ENCODE assay signal across 16 cellular contexts in the genomic region with DNA sequence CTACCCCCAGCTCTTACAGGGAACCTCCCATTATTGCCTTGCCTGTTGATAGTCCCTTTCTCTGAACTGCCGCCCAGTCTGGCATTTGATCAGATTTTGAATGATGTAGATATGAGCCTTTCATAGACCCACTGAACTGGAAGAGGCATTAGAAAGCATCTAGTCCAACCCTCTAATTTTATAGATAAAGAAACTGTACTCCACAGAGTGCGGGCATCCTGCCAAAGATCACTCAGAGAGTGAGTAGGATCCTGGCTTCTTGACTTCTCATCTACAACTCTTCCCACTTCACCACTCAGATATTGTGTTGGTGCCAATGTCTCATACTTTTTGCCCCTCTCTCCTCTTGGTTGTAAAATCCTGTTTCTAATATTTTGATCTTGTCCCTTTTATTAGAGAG.
A peak's percentile ranks its signal among the peaks of the same experiment; 100 is the strongest.
DNase-seq lines count a peak whose midpoint lies in the region; ATAC-seq, FAIRE-seq and TF ChIP-seq lines count a peak whose summit lies in the region.
"Had no signal": no experiment of that assay in that cellular context is flagged by ENCODE, and none has a peak within 500 bp of the region (broad histone marks: within the 10 kb centered on the region; RNA-seq: fewer than 3 reads in every experiment).

No MANE protein-coding gene starts in this region.

- no peak overlapping the region for H3K27ac ChIP-seq in astrocyte (ENCODE audit: low read depth, low read length)
- H3K27ac ChIP-seq in RWPE1: no peak overlapping the region
- H3K27ac ChIP-seq: BLaER1, right lobe of liver had no signal

- FAIRE-seq in astrocyte (lab: Jason Lieb, UNC): no peak

- H3K9me3 Mint-ChIP-seq in astrocyte (ENCODE audit: unreplicated experiment): no peaks in the 10 kb centered on the region
- peaks cover 11% of the 10 kb centered on the region for H3K9me3 Mint-ChIP-seq in mesothelial cell of epicardium

- H3K36me3 ChIP-seq in astrocyte (ENCODE audit: insufficient read depth, low read length): no peaks in the 10 kb centered on the region
- H3K36me3 ChIP-seq: BLaER1, HAP-1, right lobe of liver had no signal

- no peak overlapping the region for H3K4me2 ChIP-seq in astrocyte (ENCODE audit: low read length)
- H3K4me2 ChIP-seq: BLaER1 had no signal

- H3K27ac Mint-ChIP-seq in astrocyte (ENCODE audit: unreplicated experiment) (no peak overlapping the region), mesothelial cell of epicardium (peak overlapping the region; percentile 51)
- H3K27ac Mint-ChIP-seq: activated T-cell treated with anti-CD3 and anti-CD28 coated beads, Interleukin-2, amount 50 U/mL, for 24 hours had no signal

- no peaks in the 10 kb centered on the region for H4K20me1 ChIP-seq in astrocyte (ENCODE audit: insufficient read depth, low read length)
- H4K20me1 ChIP-seq: BLaER1 had no signal

- H3K4me1 Mint-ChIP-seq in astrocyte (ENCODE audit: low read depth, unreplicated experiment) (peaks cover 18% of the 10 kb centered on the region), mesothelial cell of epicardium (peaks cover 26% of the 10 kb centered on the region)

- no peak overlapping the region for H3K4me3 Mint-ChIP-seq in astrocyte (ENCODE audit: unreplicated experiment)
- no peak overlapping the region for H3K4me3 Mint-ChIP-seq in mesothelial cell of epicardium
- H3K4me3 Mint-ChIP-seq: activated T-cell treated with anti-CD3 and anti-CD28 coated beads, Interleukin-2, amount 50 U/mL, for 24 hours had no signal

- no peak for TF ChIP-seq CTCF in astrocyte (IDR thresholded peaks at IDR 0.05; ENCODE audit: insufficient read depth, low read depth, low read length)
- no peak for TF ChIP-seq CTCF in mesothelial cell of epicardium (IDR thresholded peaks at IDR 0.05; ENCODE audit: unreplicated experiment)
- TF ChIP-seq CTCF in RWPE1 (conservative IDR thresholded peaks at IDR 0.05; ENCODE audit: low read depth): no peak

- H3K9ac ChIP-seq in astrocyte (ENCODE audit: low read length): no peak overlapping the region
- H3K9ac ChIP-seq: BLaER1 had no signal

- no peaks in the 10 kb centered on the region for H3K36me3 Mint-ChIP-seq in astrocyte (ENCODE audit: low read depth, unreplicated experiment)
- H3K36me3 Mint-ChIP-seq in mesothelial cell of epicardium: peaks cover 2% of the 10 kb centered on the region

- no peak overlapping the region for H3K4me3 ChIP-seq in astrocyte (ENCODE audit: insufficient read depth, low read depth, low read length)
- H3K4me3 ChIP-seq: BLaER1, HAP-1, right lobe of liver had no signal

- CTCF ChIA-PET in RWPE1 (lab: Yijun Ruan, JAX): interaction anchor here (0.8 kb wide), 1 partner anchor 177 kb away, joined by 4 read pairs; no protein-coding TSS in a partner anchor

- peaks cover 15% of the 10 kb centered on the region for H3K4me1 ChIP-seq in astrocyte (ENCODE audit: insufficient read depth, low read length)
- H3K4me1 ChIP-seq: HAP-1 had no signal

- no peaks in the 10 kb centered on the region for H3K27me3 ChIP-seq in astrocyte (ENCODE audit: insufficient read depth, low read length)
- H3K27me3 ChIP-seq: BLaER1, right lobe of liver had no signal

- DNase-seq in HUDEP-2 (lab: John Stamatoyannopoulos, UW; ENCODE audit: unreplicated experiment in 76 of 76) (peak in 66 of 76 experiments; percentile 3 to 89 (median 44)), NCI-H2196 (lab: John Stamatoyannopoulos, UW; ENCODE audit: unreplicated experiment) (peak; percentile 83), astrocyte (ENCODE audit: low read depth) (peak; percentile 54), mesothelial cell of epicardium (ENCODE audit: low spot score in 2 of 2, unreplicated experiment in 2 of 2) (peak in 1 of 2 experiments; percentile 25), RWPE1 (ENCODE audit: low spot score) (no peak), NCI-H2107 treated with DMSO at 0.1 percent for 48 hours (lab: John Stamatoyannopoulos, UW; ENCODE audit: unreplicated experiment) (no peak), germinal center (ENCODE audit: low spot score) (no peak)
- DNase-seq: activated CD4-positive, CD25-positive, alpha-beta regulatory T cell treated with anti-CD3 and anti-CD28 coated beads, Interleukin-2, amount 50 U/mL, for 72 hours; activated T-cell treated with anti-CD3 and anti-CD28 coated beads, Interleukin-2, amount 50 U/mL, for 24 hours; effector CD8-positive, alpha-beta T cell; glutamatergic neuron; MV-4-11 had no signal

- no peak overlapping the region for H2AFZ ChIP-seq in astrocyte (ENCODE audit: low read depth, low read length)

- ATAC-seq in GM19351 (IDR thresholded peaks at IDR 0.05; ENCODE audit: unreplicated experiment): no peak
- ATAC-seq: right lobe of liver had no signal

- no peaks in the 10 kb centered on the region for H3K79me2 ChIP-seq in astrocyte (ENCODE audit: insufficient read depth, low read length)

- no peaks in the 10 kb centered on the region for H3K27me3 Mint-ChIP-seq in astrocyte (ENCODE audit: low read depth, unreplicated experiment)
- no peaks in the 10 kb centered on the region for H3K27me3 Mint-ChIP-seq in mesothelial cell of epicardium (ENCODE audit: low read depth)
- H3K27me3 Mint-ChIP-seq: activated T-cell treated with anti-CD3 and anti-CD28 coated beads, Interleukin-2, amount 50 U/mL, for 24 hours had no signal

- no peaks in the 10 kb centered on the region for H3K9me3 ChIP-seq in astrocyte (ENCODE audit: insufficient read depth, low read depth, low read length)
- H3K9me3 ChIP-seq: HAP-1, right lobe of liver had no signal

- POLR2A ChIA-PET in RWPE1 (lab: Yijun Ruan, JAX; ENCODE audit: low non-redundant PET): no interaction called here

Comparison
In these comparisons a context has a peak if more than half of its experiments do, and no peak if none do; other contexts are left out.
1. DNase-seq: peak in HUDEP-2 (66 of 76), NCI-H2196 (single experiment) and astrocyte (single experiment); none in RWPE1 (single experiment), NCI-H2107 treated with DMSO at 0.1 percent for 48 hours (single experiment) and germinal center (single experiment).